In genomic region chr3:39146611-39147373, GRCh38 we compare ENCODE assay signal across 1 cellular context.
A peak's percentile ranks its signal among the peaks of the same experiment; 100 is the strongest.
TF ChIP-seq lines count a peak whose summit lies in the region.

No MANE protein-coding gene starts in this region.

TF ChIP-seq in IMR-90, 13 proteins besides CTCF, POLR2A, EP300 and RAD21 (continued from another document):
- TF ChIP-seq RCOR1 (IDR thresholded peaks at IDR 0.05; ENCODE audit: insufficient replicate concordance, low read length), result peak; percentile 73
